In genomic region chr5:150293091-150293941, GRCh38 we compare ENCODE assay signal across 1 cellular context.
TF ChIP-seq lines count a peak whose summit lies in the region.

No MANE protein-coding gene starts in this region.

TF ChIP-seq in K562, 482 proteins besides CTCF, POLR2A, EP300 and RAD21 (continued from another document and continues in another):
- TF ChIP-seq ZBTB40 (IDR thresholded peaks at IDR 0.05) = peak; percentile 51; the same call in 1 of the 2 replicates
- TF ChIP-seq ZBTB40 (CRISPR knock-in tag; IDR thresholded peaks at IDR 0.05) = no peak
- peak; percentile 68; the same call in 1 of the 2 replicates for TF ChIP-seq ETV5 (CRISPR knock-in tag; IDR thresholded peaks at IDR 0.05; ENCODE audit: low read depth)
- TF ChIP-seq CBX1 (IDR thresholded peaks at IDR 0.05; ENCODE audit: low read depth) = no peak
- no peak for TF ChIP-seq ZNF436 (CRISPR knock-in tag; IDR thresholded peaks at IDR 0.05)
- TF ChIP-seq CHD2 (IDR thresholded peaks at IDR 0.05; ENCODE audit: low read depth, low read length) = peak; percentile 59
- TF ChIP-seq VEZF1 (CRISPR knock-in tag; IDR thresholded peaks at IDR 0.05) = peak; percentile 49
- no peak for TF ChIP-seq ID3 (CRISPR knock-in tag; IDR thresholded peaks at IDR 0.05)
- TF ChIP-seq ID3 (tag; IDR thresholded peaks at IDR 0.05) = peak; percentile 48; the same call in 1 of the 2 replicates
- peak in 1 of 2 experiments; percentile 68; a peak in 3 of 4 replicates for TF ChIP-seq MNT (conservative IDR thresholded peaks at IDR 0.05)
- TF ChIP-seq NUFIP1 (IDR thresholded peaks at IDR 0.05; ENCODE audit: partially characterized antibody) = peak; percentile 63
- TF ChIP-seq MCM5 (IDR thresholded peaks at IDR 0.05; ENCODE audit: low read depth) = no peak
- no peak for TF ChIP-seq GABPB2 (CRISPR knock-in tag; conservative IDR thresholded peaks at IDR 0.05)
- peak; percentile 84 for TF ChIP-seq LEF1 (IDR thresholded peaks at IDR 0.05)
- TF ChIP-seq ZNF551 (CRISPR knock-in tag; IDR thresholded peaks at IDR 0.05) = no peak
- TF ChIP-seq MTA2 (IDR thresholded peaks at IDR 0.05; ENCODE audit: low read depth) = peak; percentile 76
- peak; percentile 87 for TF ChIP-seq SMARCA4 (IDR thresholded peaks at IDR 0.05)
- TF ChIP-seq ADNP (tag; IDR thresholded peaks at IDR 0.05) = no peak
- TF ChIP-seq PKNOX1 (IDR thresholded peaks at IDR 0.05) = peak; percentile 86
- peak; percentile 90 for TF ChIP-seq CBFA2T3 (IDR thresholded peaks at IDR 0.05)
- peak; percentile 42; the same call in 1 of the 2 replicates for TF ChIP-seq TRIM28 (IDR thresholded peaks at IDR 0.05)
- peak; percentile 26; the same call in 1 of the 2 replicates for TF ChIP-seq ZNF395 (CRISPR knock-in tag; IDR thresholded peaks at IDR 0.05)
- TF ChIP-seq SNIP1 (IDR thresholded peaks at IDR 0.05; ENCODE audit: low read depth) = no peak; the same call in 1 of the 2 replicates
- no peak for TF ChIP-seq SP1 (CRISPR knock-in tag; IDR thresholded peaks at IDR 0.05)
- peak; percentile 41; the same call in 1 of the 2 replicates for TF ChIP-seq PML (IDR thresholded peaks at IDR 0.05; ENCODE audit: low read length)
- peak; percentile 75 for TF ChIP-seq SMARCE1 (IDR thresholded peaks at IDR 0.05)
- TF ChIP-seq POLR2AphosphoS2 (IDR thresholded peaks at IDR 0.05; ENCODE audit: low read length) = no peak
- no peak for TF ChIP-seq ATF6 (CRISPR knock-in tag; IDR thresholded peaks at IDR 0.05)
- TF ChIP-seq ZBTB5 (IDR thresholded peaks at IDR 0.05) = peak; percentile 25; the same call in 1 of the 2 replicates
- no peak for TF ChIP-seq SIN3A (IDR thresholded peaks at IDR 0.05; ENCODE audit: borderline replicate concordance in 2 of 2, control insufficient read depth in 1 of 2, low read depth in 2 of 2, low read length in 2 of 2)
- TF ChIP-seq HEY1 (CRISPR knock-in tag; IDR thresholded peaks at IDR 0.05; ENCODE audit: borderline replicate concordance) = no peak
- 0 out of 2 replicates have a peak, but pooled peaks have one; percentile 50 for TF ChIP-seq DIDO1 (tag; IDR thresholded peaks at IDR 0.05; ENCODE audit: low read depth)
- TF ChIP-seq HBP1 (CRISPR knock-in tag; IDR thresholded peaks at IDR 0.05) = peak; percentile 85; the same call in 1 of the 2 replicates
- TF ChIP-seq ZNF277 (CRISPR knock-in tag; IDR thresholded peaks at IDR 0.05; ENCODE audit: borderline replicate concordance) = no peak
- TF ChIP-seq FOXJ2 (tag; IDR thresholded peaks at IDR 0.05) = no peak
- TF ChIP-seq ZNF174 (CRISPR knock-in tag; IDR thresholded peaks at IDR 0.05) = no peak
- TF ChIP-seq PHTF2 (CRISPR knock-in tag; IDR thresholded peaks at IDR 0.05) = no peak
